ENCODE assay signal across 20 cellular contexts in the genomic region with DNA sequence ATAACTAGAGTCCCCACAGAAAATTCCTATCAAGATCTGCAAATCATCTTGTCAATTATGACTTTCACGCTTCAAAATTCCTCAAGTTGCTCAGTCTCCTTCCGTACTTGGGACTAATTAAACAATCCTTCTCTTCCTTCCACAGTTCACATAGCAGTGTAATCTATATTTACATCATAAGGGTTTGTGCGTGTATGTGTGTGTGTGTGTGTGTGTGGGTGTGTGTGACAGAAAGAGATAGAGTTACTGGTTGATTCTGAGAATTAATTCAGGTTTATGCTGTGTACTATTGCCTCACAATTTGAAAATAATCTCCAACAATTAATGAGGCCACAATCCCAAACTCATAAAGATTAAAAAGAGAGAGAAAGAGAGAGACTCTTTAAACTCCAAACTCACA.
"Had no signal": no experiment of that assay in that cellular context is flagged by ENCODE, and none has a peak within 500 bp of the region (broad histone marks: within the 10 kb centered on the region; RNA-seq: fewer than 3 reads in every experiment).

No MANE protein-coding gene starts in this region.

- H2AFZ ChIP-seq: hepatocyte had no signal

- H3K9me3 ChIP-seq: colonic mucosa, esophagus muscularis mucosa, gastroesophageal sphincter, left lung, lower lobe of right lung had no signal

- H3K36me3 ChIP-seq: colonic mucosa, esophagus muscularis mucosa, gastroesophageal sphincter, heart left ventricle, left lung, lower lobe of right lung had no signal

- H3K4me1 ChIP-seq: colonic mucosa, esophagus muscularis mucosa, foreskin keratinocyte, gastroesophageal sphincter, heart left ventricle, left lung, lower lobe of right lung had no signal

- H3K4me3 ChIP-seq: colonic mucosa, esophagus muscularis mucosa, gastroesophageal sphincter, heart left ventricle, hepatocyte, left lung, lower lobe of right lung had no signal

- H3K79me2 ChIP-seq: hepatocyte had no signal

- DNase-seq: colonic mucosa; cortex of kidney; effector CD4-positive, alpha-beta T cell; effector memory CD4-positive, alpha-beta T cell; foreskin keratinocyte; heart left ventricle; hypothalamus; immature natural killer cell; islet precursor cell; kidney; kidney glomerular epithelial cell; left colon; left lung; left ventricle myocardium superior; lower lobe of right lung; mesendoderm; midbrain had no signal

- H3K4me2 ChIP-seq: hepatocyte had no signal

- H3K27ac ChIP-seq: colonic mucosa, esophagus muscularis mucosa, foreskin keratinocyte, gastroesophageal sphincter, heart left ventricle, hepatocyte, left lung, lower lobe of right lung had no signal

- H3K27me3 ChIP-seq: colonic mucosa, esophagus muscularis mucosa, foreskin keratinocyte, gastroesophageal sphincter, heart left ventricle, hepatocyte, left lung had no signal
